In the genomic region with DNA sequence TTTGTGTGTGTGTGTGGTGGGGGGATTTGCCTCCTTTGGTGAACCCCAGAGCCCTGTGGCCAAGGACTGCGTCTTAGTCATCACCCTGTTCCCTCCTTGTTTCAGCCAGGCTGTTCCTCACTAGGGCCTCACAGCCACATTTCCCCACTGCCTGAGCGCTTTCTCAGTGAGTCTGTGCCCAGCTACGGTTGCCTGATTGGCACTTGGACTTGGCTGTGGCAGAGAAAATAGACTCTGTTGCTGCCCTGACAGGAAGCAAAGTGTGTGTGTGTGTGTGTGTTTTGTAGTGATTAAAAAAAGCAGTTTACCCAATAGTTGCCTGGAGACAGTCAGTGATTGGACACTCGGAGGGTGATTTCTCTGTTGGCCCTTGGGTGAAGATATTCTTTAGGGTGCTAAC, we compare ENCODE assay signal across 12 cellular contexts.
DNase-seq lines count a peak whose midpoint lies in the region; ATAC-seq and TF ChIP-seq lines count a peak whose summit lies in the region.
"Had no signal": no experiment of that assay in that cellular context is flagged by ENCODE, and none has a peak within 500 bp of the region (broad histone marks: within the 10 kb centered on the region; RNA-seq: fewer than 3 reads in every experiment).

No MANE protein-coding gene starts in this region.

- CTCF ChIA-PET in activated CD4-positive, alpha-beta T cell treated with anti-CD3 and anti-CD28 coated beads, Interleukin-2, amount 10 ng/mL, durations not matched to agents 7 days and 5 days (lab: Charles Lee), result no interaction called here

- DNase-seq in HT1080 (ENCODE audit: low read depth) (peak; percentile 47), anterior cingulate cortex (lab: John Stamatoyannopoulos, UW) (peak in 49 of 58 donors; percentile 10 to 74 (median 51)), left ventricle myocardium superior (peak; percentile 65), putamen (ENCODE audit: low spot score) (peak; percentile 53), progenitor cell of endocrine pancreas (ENCODE audit: low spot score, unreplicated experiment) (no peak)
- DNase-seq in activated CD4-positive, alpha-beta T cell treated with anti-CD3 and anti-CD28 coated beads, Interleukin-2, amount 10 ng/mL, durations not matched to agents 7 days and 5 days, result no peak
- DNase-seq: amniotic stem cell; CD8-positive, alpha-beta T cell; T-helper 2 cell had no signal

- POLR2A ChIA-PET in activated CD4-positive, alpha-beta T cell treated with anti-CD3 and anti-CD28 coated beads, Interleukin-2, amount 10 ng/mL, durations not matched to agents 7 days and 5 days (lab: Charles Lee), result no interaction called here

- H3K4me3 Mint-ChIP-seq in progenitor cell of endocrine pancreas (ENCODE audit: low read depth), result no peak overlapping the region
- H3K4me3 Mint-ChIP-seq in activated CD4-positive, alpha-beta T cell treated with anti-CD3 and anti-CD28 coated beads, Interleukin-2, amount 10 ng/mL, durations not matched to agents 7 days and 5 days, result no peak overlapping the region
- H3K4me3 Mint-ChIP-seq: CD8-positive, alpha-beta T cell; stimulated activated effector memory CD8-positive, alpha-beta T cell treated with anti-CD3 and anti-CD28 coated beads, Interleukin-12 subunit alpha, Interleukin-12 subunit beta, amount 100 ng/mL, for 72 hours had no signal

- TF ChIP-seq CTCF in progenitor cell of endocrine pancreas (IDR thresholded peaks at IDR 0.05; ENCODE audit: unreplicated experiment), result no peak

- intact Hi-C loops in left ventricle myocardium superior (cut with micrococcal nuclease), result loop anchor here (10.0 kb wide), 1 partner anchor 45 kb away; no protein-coding TSS in a partner anchor

- ATAC-seq in left ventricle myocardium superior, result peak; percentile 90
- ATAC-seq in GM18520 (IDR thresholded peaks at IDR 0.05; ENCODE audit: unreplicated experiment), result no peak
- no peak for ATAC-seq in GM18907 (IDR thresholded peaks at IDR 0.05; ENCODE audit: unreplicated experiment)
- ATAC-seq: CD8-positive, alpha-beta T cell; stimulated activated effector memory CD8-positive, alpha-beta T cell treated with anti-CD3 and anti-CD28 coated beads, Interleukin-12 subunit alpha, Interleukin-12 subunit beta, amount 100 ng/mL, for 72 hours had no signal

- no peak overlapping the region for H3K27ac Mint-ChIP-seq in progenitor cell of endocrine pancreas
- no peak overlapping the region for H3K27ac Mint-ChIP-seq in activated CD4-positive, alpha-beta T cell treated with anti-CD3 and anti-CD28 coated beads, Interleukin-2, amount 10 ng/mL, durations not matched to agents 7 days and 5 days
- H3K27ac Mint-ChIP-seq: CD8-positive, alpha-beta T cell; stimulated activated effector memory CD8-positive, alpha-beta T cell treated with anti-CD3 and anti-CD28 coated beads, Interleukin-12 subunit alpha, Interleukin-12 subunit beta, amount 100 ng/mL, for 72 hours had no signal

- H3K9me3 Mint-ChIP-seq in progenitor cell of endocrine pancreas (ENCODE audit: low read depth), result no peaks in the 10 kb centered on the region
- H3K9me3 Mint-ChIP-seq in activated CD4-positive, alpha-beta T cell treated with anti-CD3 and anti-CD28 coated beads, Interleukin-2, amount 10 ng/mL, durations not matched to agents 7 days and 5 days, result no peaks in the 10 kb centered on the region
- H3K9me3 Mint-ChIP-seq: CD8-positive, alpha-beta T cell had no signal

- peaks cover 30% of the 10 kb centered on the region for H3K27me3 Mint-ChIP-seq in progenitor cell of endocrine pancreas
- H3K27me3 Mint-ChIP-seq in activated CD4-positive, alpha-beta T cell treated with anti-CD3 and anti-CD28 coated beads, Interleukin-2, amount 10 ng/mL, durations not matched to agents 7 days and 5 days, result peaks cover 4% of the 10 kb centered on the region

- H3K4me1 Mint-ChIP-seq in progenitor cell of endocrine pancreas (ENCODE audit: low read depth), result no peaks in the 10 kb centered on the region
- no peaks in the 10 kb centered on the region for H3K4me1 Mint-ChIP-seq in activated CD4-positive, alpha-beta T cell treated with anti-CD3 and anti-CD28 coated beads, Interleukin-2, amount 10 ng/mL, durations not matched to agents 7 days and 5 days
- H3K4me1 Mint-ChIP-seq: stimulated activated effector memory CD8-positive, alpha-beta T cell treated with anti-CD3 and anti-CD28 coated beads, Interleukin-12 subunit alpha, Interleukin-12 subunit beta, amount 100 ng/mL, for 72 hours had no signal

- no peaks in the 10 kb centered on the region for H3K36me3 Mint-ChIP-seq in progenitor cell of endocrine pancreas (ENCODE audit: insufficient read depth)
- no peaks in the 10 kb centered on the region for H3K36me3 Mint-ChIP-seq in activated CD4-positive, alpha-beta T cell treated with anti-CD3 and anti-CD28 coated beads, Interleukin-2, amount 10 ng/mL, durations not matched to agents 7 days and 5 days (ENCODE audit: low read depth)
- H3K36me3 Mint-ChIP-seq: CD8-positive, alpha-beta T cell; stimulated activated effector memory CD8-positive, alpha-beta T cell treated with anti-CD3 and anti-CD28 coated beads, Interleukin-12 subunit alpha, Interleukin-12 subunit beta, amount 100 ng/mL, for 72 hours had no signal

Comparison
In these comparisons a context has a peak if more than half of its experiments do, and no peak if none do; other contexts are left out.
1. DNase-seq: peak in HT1080 (single experiment), anterior cingulate cortex (49 of 58), left ventricle myocardium superior (single experiment) and putamen (single experiment); none in progenitor cell of endocrine pancreas (single experiment) and activated CD4-positive, alpha-beta T cell treated with anti-CD3 and anti-CD28 coated beads, Interleukin-2, amount 10 ng/mL, durations not matched to agents 7 days and 5 days (single experiment).